Comparison of ENCODE assay signal across 1 cellular context in the genomic region with DNA sequence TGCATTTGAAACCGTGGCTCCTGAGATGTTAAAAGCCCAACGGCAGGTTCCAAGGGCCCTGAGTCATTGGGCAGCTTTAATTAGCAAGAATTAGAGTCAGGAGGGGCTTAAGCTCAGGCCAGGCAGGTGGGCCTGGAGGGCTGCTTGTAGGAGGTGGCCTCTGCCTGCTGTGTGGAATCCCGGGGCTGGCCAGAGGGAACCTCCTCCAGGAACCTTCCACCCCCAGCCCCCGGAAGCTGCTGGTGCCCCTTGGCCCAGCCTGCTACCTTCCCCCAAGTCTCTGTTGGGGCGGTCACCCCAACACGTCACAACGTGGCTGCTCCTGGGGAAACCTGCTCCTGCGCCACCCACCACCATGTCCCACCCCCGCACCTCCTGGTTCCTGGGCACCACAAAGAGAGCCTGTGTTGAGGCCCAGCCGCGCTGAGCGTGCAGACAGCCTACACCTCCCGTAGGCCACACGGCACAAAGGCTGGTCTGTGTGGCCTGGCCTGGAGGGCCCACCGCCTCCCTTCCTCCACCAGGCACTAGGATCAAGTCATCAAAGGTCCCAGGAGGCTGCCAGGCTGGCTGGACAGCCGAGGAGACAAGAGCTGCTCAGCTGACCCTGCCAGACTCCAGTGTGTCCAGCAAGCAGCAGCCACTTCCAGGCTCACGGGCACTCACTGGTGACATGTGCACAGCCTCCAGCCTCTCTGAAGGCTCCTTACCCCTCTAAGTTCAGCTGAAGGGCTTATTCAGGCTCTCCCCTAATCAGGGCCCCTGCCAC.
TF ChIP-seq lines count a peak whose summit lies in the region.

No MANE protein-coding gene starts in this region.

TF ChIP-seq in HepG2, 621 proteins besides CTCF, POLR2A, EP300 and RAD21 (continued from another document and continues in another):
- TF ChIP-seq, protein P1, sequence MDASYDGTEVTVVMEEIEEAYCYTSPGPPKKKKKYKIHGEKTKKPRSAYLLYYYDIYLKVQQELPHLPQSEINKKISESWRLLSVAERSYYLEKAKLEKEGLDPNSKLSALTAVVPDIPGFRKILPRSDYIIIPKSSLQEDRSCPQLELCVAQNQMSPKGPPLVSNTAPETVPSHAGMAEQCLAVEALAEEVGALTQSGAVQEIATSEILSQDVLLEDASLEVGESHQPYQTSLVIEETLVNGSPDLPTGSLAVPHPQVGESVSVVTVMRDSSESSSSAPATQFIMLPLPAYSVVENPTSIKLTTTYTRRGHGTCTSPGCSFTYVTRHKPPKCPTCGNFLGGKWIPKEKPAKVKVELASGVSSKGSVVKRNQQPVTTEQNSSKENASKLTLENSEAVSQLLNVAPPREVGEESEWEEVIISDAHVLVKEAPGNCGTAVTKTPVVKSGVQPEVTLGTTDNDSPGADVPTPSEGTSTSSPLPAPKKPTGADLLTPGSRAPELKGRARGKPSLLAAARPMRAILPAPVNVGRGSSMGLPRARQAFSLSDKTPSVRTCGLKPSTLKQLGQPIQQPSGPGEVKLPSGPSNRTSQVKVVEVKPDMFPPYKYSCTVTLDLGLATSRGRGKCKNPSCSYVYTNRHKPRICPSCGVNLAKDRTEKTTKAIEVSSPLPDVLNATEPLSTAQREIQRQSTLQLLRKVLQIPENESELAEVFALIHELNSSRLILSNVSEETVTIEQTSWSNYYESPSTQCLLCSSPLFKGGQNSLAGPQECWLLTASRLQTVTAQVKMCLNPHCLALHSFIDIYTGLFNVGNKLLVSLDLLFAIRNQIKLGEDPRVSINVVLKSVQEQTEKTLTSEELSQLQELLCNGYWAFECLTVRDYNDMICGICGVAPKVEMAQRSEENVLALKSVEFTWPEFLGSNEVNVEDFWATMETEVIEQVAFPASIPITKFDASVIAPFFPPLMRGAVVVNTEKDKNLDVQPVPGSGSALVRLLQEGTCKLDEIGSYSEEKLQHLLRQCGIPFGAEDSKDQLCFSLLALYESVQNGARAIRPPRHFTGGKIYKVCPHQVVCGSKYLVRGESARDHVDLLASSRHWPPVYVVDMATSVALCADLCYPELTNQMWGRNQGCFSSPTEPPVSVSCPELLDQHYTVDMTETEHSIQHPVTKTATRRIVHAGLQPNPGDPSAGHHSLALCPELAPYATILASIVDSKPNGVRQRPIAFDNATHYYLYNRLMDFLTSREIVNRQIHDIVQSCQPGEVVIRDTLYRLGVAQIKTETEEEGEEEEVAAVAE (CRISPR knock-in tag; IDR thresholded peaks at IDR 0.05; ENCODE audit: borderline replicate concordance), result 0 out of 2 replicates have a peak, but pooled peaks have one; percentile 54
- TF ChIP-seq, protein P2, sequence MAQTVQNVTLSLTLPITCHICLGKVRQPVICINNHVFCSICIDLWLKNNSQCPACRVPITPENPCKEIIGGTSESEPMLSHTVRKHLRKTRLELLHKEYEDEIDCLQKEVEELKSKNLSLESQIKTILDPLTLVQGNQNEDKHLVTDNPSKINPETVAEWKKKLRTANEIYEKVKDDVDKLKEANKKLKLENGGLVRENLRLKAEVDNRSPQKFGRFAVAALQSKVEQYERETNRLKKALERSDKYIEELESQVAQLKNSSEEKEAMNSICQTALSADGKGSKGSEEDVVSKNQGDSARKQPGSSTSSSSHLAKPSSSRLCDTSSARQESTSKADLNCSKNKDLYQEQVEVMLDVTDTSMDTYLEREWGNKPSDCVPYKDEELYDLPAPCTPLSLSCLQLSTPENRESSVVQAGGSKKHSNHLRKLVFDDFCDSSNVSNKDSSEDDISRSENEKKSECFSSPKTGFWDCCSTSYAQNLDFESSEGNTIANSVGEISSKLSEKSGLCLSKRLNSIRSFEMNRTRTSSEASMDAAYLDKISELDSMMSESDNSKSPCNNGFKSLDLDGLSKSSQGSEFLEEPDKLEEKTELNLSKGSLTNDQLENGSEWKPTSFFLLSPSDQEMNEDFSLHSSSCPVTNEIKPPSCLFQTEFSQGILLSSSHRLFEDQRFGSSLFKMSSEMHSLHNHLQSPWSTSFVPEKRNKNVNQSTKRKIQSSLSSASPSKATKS (CRISPR knock-in tag; IDR thresholded peaks at IDR 0.05), result no peak
- TF ChIP-seq, protein P3, sequence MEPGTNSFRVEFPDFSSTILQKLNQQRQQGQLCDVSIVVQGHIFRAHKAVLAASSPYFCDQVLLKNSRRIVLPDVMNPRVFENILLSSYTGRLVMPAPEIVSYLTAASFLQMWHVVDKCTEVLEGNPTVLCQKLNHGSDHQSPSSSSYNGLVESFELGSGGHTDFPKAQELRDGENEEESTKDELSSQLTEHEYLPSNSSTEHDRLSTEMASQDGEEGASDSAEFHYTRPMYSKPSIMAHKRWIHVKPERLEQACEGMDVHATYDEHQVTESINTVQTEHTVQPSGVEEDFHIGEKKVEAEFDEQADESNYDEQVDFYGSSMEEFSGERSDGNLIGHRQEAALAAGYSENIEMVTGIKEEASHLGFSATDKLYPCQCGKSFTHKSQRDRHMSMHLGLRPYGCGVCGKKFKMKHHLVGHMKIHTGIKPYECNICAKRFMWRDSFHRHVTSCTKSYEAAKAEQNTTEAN (CRISPR knock-in tag; conservative IDR thresholded peaks at IDR 0.05), result 0 out of 2 replicates have a peak, but pooled peaks have one; percentile 28
- TF ChIP-seq THAP11 (CRISPR knock-in tag; IDR thresholded peaks at IDR 0.05), result peak; percentile 46
- TF ChIP-seq HES4 (CRISPR knock-in tag; IDR thresholded peaks at IDR 0.05; ENCODE audit: borderline replicate concordance), result peak; percentile 81; the same call in 1 of the 2 replicates
- peak; percentile 63 for TF ChIP-seq IRF2 (CRISPR knock-in tag; IDR thresholded peaks at IDR 0.05)
- TF ChIP-seq MAF1 (CRISPR knock-in tag; IDR thresholded peaks at IDR 0.05; ENCODE audit: borderline replicate concordance), result 0 out of 2 replicates have a peak, but pooled peaks have one; percentile 49
- peak; percentile 59 for TF ChIP-seq ZEB1 (IDR thresholded peaks at IDR 0.05; ENCODE audit: insufficient replicate concordance, low read depth)
- TF ChIP-seq ASH2L (IDR thresholded peaks at IDR 0.05; ENCODE audit: insufficient read length, low read depth, low read length), result peak; percentile 82
- no peak for TF ChIP-seq ZNF878 (CRISPR knock-in tag; IDR thresholded peaks at IDR 0.05)
- TF ChIP-seq HNRNPK (IDR thresholded peaks at IDR 0.05; ENCODE audit: low read depth, low read length, poor library complexity, severe bottlenecking), result peak; percentile 37
- TF ChIP-seq HNRNPL (IDR thresholded peaks at IDR 0.05; ENCODE audit: low read depth, low read length), result peak; percentile 99
- TF ChIP-seq ELF3 (CRISPR knock-in tag; IDR thresholded peaks at IDR 0.05), result peak; percentile 83
- TF ChIP-seq EEA1 (CRISPR knock-in tag; IDR thresholded peaks at IDR 0.05; ENCODE audit: borderline replicate concordance), result no peak
- peak; percentile 97 for TF ChIP-seq ZFP36 (IDR thresholded peaks at IDR 0.05; ENCODE audit: borderline replicate concordance, low read depth, low read length, partially characterized antibody)
- peak; percentile 76; the same call in 1 of the 2 replicates for TF ChIP-seq ZFP41 (CRISPR knock-in tag; IDR thresholded peaks at IDR 0.05; ENCODE audit: borderline replicate concordance)
- no peak for TF ChIP-seq STAT5B (CRISPR knock-in tag; IDR thresholded peaks at IDR 0.05)
- TF ChIP-seq ZNF761 (CRISPR knock-in tag; conservative IDR thresholded peaks at IDR 0.05), result no peak
- peak; percentile 39; the same call in 1 of the 2 replicates for TF ChIP-seq BHLHE40 (IDR thresholded peaks at IDR 0.05; ENCODE audit: low read length)
- TF ChIP-seq SALL2 (CRISPR knock-in tag; IDR thresholded peaks at IDR 0.05), result peak; percentile 64; the same call in 1 of the 2 replicates
- peak; percentile 69; the same call in 1 of the 2 replicates for TF ChIP-seq CREM (IDR thresholded peaks at IDR 0.05)
- TF ChIP-seq CREM (CRISPR knock-in tag; IDR thresholded peaks at IDR 0.05), result no peak
- TF ChIP-seq RAD51 (IDR thresholded peaks at IDR 0.05; ENCODE audit: borderline replicate concordance), result no peak
- TF ChIP-seq MED1 (CRISPR knock-in tag; IDR thresholded peaks at IDR 0.05), result peak; percentile 67; the same call in 1 of the 2 replicates
- TF ChIP-seq MXD4 (CRISPR knock-in tag; IDR thresholded peaks at IDR 0.05), result peak; percentile 50; the same call in 1 of the 2 replicates
- TF ChIP-seq, protein P4, sequence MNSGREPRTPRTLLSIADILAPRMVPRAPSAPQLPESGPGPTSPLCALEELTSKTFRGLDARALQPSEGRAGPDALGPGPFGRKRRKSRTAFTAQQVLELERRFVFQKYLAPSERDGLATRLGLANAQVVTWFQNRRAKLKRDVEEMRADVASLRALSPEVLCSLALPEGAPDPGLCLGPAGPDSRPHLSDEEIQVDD (CRISPR knock-in tag; IDR thresholded peaks at IDR 0.05; ENCODE audit: borderline replicate concordance), result 0 out of 2 replicates have a peak, but pooled peaks have one; percentile 28
- TF ChIP-seq ZNF274 (CRISPR knock-in tag; IDR thresholded peaks at IDR 0.05), result peak; percentile 94
- peak; percentile 75; the same call in 1 of the 2 replicates for TF ChIP-seq RFXANK (CRISPR knock-in tag; IDR thresholded peaks at IDR 0.05)
- TF ChIP-seq, protein P5, sequence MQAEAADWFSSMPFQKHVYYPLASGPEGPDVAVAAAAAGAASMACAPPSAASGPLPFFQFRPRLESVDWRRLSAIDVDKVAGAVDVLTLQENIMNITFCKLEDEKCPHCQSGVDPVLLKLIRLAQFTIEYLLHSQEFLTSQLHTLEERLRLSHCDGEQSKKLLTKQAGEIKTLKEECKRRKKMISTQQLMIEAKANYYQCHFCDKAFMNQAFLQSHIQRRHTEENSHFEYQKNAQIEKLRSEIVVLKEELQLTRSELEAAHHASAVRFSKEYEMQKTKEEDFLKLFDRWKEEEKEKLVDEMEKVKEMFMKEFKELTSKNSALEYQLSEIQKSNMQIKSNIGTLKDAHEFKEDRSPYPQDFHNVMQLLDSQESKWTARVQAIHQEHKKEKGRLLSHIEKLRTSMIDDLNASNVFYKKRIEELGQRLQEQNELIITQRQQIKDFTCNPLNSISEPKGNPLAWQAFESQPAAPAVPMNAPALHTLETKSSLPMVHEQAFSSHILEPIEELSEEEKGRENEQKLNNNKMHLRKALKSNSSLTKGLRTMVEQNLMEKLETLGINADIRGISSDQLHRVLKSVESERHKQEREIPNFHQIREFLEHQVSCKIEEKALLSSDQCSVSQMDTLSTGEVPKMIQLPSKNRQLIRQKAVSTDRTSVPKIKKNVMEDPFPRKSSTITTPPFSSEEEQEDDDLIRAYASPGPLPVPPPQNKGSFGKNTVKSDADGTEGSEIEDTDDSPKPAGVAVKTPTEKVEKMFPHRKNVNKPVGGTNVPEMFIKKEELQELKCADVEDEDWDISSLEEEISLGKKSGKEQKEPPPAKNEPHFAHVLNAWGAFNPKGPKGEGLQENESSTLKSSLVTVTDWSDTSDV (CRISPR knock-in tag; IDR thresholded peaks at IDR 0.05), result peak; percentile 17; the same call in 1 of the 2 replicates
- TF ChIP-seq NFYB (CRISPR knock-in tag; IDR thresholded peaks at IDR 0.05), result no peak
- TF ChIP-seq ZNF749 (CRISPR knock-in tag; IDR thresholded peaks at IDR 0.05; ENCODE audit: borderline replicate concordance), result 0 out of 2 replicates have a peak, but pooled peaks have one; percentile 84
- TF ChIP-seq, protein P6, sequence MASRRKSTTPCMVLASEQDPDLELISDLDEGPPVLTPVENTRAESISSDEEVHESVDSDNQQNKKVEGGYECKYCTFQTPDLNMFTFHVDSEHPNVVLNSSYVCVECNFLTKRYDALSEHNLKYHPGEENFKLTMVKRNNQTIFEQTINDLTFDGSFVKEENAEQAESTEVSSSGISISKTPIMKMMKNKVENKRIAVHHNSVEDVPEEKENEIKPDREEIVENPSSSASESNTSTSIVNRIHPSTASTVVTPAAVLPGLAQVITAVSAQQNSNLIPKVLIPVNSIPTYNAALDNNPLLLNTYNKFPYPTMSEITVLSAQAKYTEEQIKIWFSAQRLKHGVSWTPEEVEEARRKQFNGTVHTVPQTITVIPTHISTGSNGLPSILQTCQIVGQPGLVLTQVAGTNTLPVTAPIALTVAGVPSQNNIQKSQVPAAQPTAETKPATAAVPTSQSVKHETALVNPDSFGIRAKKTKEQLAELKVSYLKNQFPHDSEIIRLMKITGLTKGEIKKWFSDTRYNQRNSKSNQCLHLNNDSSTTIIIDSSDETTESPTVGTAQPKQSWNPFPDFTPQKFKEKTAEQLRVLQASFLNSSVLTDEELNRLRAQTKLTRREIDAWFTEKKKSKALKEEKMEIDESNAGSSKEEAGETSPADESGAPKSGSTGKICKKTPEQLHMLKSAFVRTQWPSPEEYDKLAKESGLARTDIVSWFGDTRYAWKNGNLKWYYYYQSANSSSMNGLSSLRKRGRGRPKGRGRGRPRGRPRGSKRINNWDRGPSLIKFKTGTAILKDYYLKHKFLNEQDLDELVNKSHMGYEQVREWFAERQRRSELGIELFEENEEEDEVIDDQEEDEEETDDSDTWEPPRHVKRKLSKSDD (CRISPR knock-in tag; IDR thresholded peaks at IDR 0.05; ENCODE audit: low read depth), result peak; percentile 88
- peak; percentile 97 for TF ChIP-seq ZNF292 (CRISPR knock-in tag; IDR thresholded peaks at IDR 0.05; ENCODE audit: borderline replicate concordance, low read depth)
- TF ChIP-seq KAT2B (IDR thresholded peaks at IDR 0.05; ENCODE audit: borderline replicate concordance, low read depth, low read length), result no peak
- peak; percentile 64; the same call in 1 of the 2 replicates for TF ChIP-seq ZSCAN25 (CRISPR knock-in tag; IDR thresholded peaks at IDR 0.05)
- peak; percentile 95; the same call in 1 of the 2 replicates for TF ChIP-seq BRD4 (CRISPR knock-in tag; IDR thresholded peaks at IDR 0.05)
- TF ChIP-seq ZSCAN30 (CRISPR knock-in tag; IDR thresholded peaks at IDR 0.05), result no peak
- no peak; the same call in 1 of the 2 replicates for TF ChIP-seq ZNF350 (CRISPR knock-in tag; IDR thresholded peaks at IDR 0.05; ENCODE audit: borderline replicate concordance, low read depth)
- TF ChIP-seq, protein P7, sequence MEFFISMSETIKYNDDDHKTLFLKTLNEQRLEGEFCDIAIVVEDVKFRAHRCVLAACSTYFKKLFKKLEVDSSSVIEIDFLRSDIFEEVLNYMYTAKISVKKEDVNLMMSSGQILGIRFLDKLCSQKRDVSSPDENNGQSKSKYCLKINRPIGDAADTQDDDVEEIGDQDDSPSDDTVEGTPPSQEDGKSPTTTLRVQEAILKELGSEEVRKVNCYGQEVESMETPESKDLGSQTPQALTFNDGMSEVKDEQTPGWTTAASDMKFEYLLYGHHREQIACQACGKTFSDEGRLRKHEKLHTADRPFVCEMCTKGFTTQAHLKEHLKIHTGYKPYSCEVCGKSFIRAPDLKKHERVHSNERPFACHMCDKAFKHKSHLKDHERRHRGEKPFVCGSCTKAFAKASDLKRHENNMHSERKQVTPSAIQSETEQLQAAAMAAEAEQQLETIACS (CRISPR knock-in tag; IDR thresholded peaks at IDR 0.05), result no peak
- 0 out of 2 replicates have a peak, but pooled peaks have one; percentile 27 for TF ChIP-seq ZNF235 (CRISPR knock-in tag; IDR thresholded peaks at IDR 0.05; ENCODE audit: borderline replicate concordance)
- TF ChIP-seq ZC3H13 (CRISPR knock-in tag; IDR thresholded peaks at IDR 0.05), result no peak
- peak; percentile 75 for TF ChIP-seq KDM2A (CRISPR knock-in tag; IDR thresholded peaks at IDR 0.05; ENCODE audit: borderline replicate concordance, low read depth)
- peak; percentile 57; the same call in 1 of the 2 replicates for TF ChIP-seq MEF2D (CRISPR knock-in tag; IDR thresholded peaks at IDR 0.05)
- peak; percentile 67 for TF ChIP-seq PRPF4 (IDR thresholded peaks at IDR 0.05; ENCODE audit: low read depth, low read length, poor library complexity, severe bottlenecking)
- TF ChIP-seq ZMYM4 (CRISPR knock-in tag; IDR thresholded peaks at IDR 0.05), result 0 out of 2 replicates have a peak, but pooled peaks have one; percentile 52
- TF ChIP-seq, protein P8, sequence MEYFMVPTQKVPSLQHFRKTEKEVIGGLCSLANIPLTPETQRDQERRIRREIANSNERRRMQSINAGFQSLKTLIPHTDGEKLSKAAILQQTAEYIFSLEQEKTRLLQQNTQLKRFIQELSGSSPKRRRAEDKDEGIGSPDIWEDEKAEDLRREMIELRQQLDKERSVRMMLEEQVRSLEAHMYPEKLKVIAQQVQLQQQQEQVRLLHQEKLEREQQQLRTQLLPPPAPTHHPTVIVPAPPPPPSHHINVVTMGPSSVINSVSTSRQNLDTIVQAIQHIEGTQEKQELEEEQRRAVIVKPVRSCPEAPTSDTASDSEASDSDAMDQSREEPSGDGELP (IDR thresholded peaks at IDR 0.05; ENCODE audit: borderline replicate concordance, low read depth), result peak; percentile 89
